In genomic region chr9:134134949-134135342, GRCh38 we compare ENCODE assay signal across 9 cellular contexts. TPM values are rescaled to one million over a fixed set of nuclear protein-coding genes. Genes with fewer than 3 reads are reported as not detected.
DNase-seq lines count a peak whose midpoint lies in the region; ATAC-seq, FAIRE-seq and TF ChIP-seq lines count a peak whose summit lies in the region.
"Had no signal": no experiment of that assay in that cellular context is flagged by ENCODE, and none has a peak within 500 bp of the region (broad histone marks: within the 10 kb centered on the region; RNA-seq: fewer than 3 reads in every experiment).

No MANE protein-coding gene starts in this region.

- peaks cover 14% of the 10 kb centered on the region for H3K4me1 ChIP-seq in iPS-15b (ENCODE audit: control insufficient read depth, insufficient read depth, low read length)

- no peak for DNase-seq in BJ (ENCODE audit: low read depth)
- no peak for DNase-seq in H7
- no peak for DNase-seq in activated CD8-positive, alpha-beta T cell treated with anti-CD3 and anti-CD28 coated beads for 36 hours
- no peak for DNase-seq in stimulated activated naive B cell treated with anti-CD40 and anti-IgM and Interleukin-4, amounts not matched to agents 10 μg/mL and 1 μg/mL and 100 μg/mL, for 72 hours
- no peak for DNase-seq in GM03348 (ENCODE audit: low spot score)
- DNase-seq in NCI-H1105 (lab: John Stamatoyannopoulos, UW) = no peak
- DNase-seq in frontal cortex (ENCODE audit: low spot score in 2 of 2) = no peak

- TF ChIP-seq CTCF in BJ (IDR thresholded peaks at IDR 0.05; ENCODE audit: insufficient read depth, low read depth, low read length) = no peak
- TF ChIP-seq CTCF in activated CD8-positive, alpha-beta T cell treated with anti-CD3 and anti-CD28 coated beads for 36 hours (IDR thresholded peaks at IDR 0.05) = no peak

- POLR2A ChIA-PET in BJ (lab: Charles Lee) = no interaction called here
- POLR2A ChIA-PET in activated CD8-positive, alpha-beta T cell treated with anti-CD3 and anti-CD28 coated beads for 36 hours (lab: Charles Lee) = interaction anchor here (0.9 to 3.0 kb wide), 4 partner anchors 9 to 68 kb away, joined by 3 to 32 read pairs (median 4); partner anchors contain the start of gene RNU6ATAC

- no peak for ATAC-seq in activated CD8-positive, alpha-beta T cell treated with anti-CD3 and anti-CD28 coated beads for 36 hours
- peak in 1 of 2 donors; percentile 25 for ATAC-seq in stimulated activated naive B cell treated with anti-CD40 and anti-IgM and Interleukin-4, amounts not matched to agents 10 μg/mL and 1 μg/mL and 100 μg/mL, for 72 hours (replicated peaks)

- H3K4me3 Mint-ChIP-seq in activated CD8-positive, alpha-beta T cell treated with anti-CD3 and anti-CD28 coated beads for 36 hours = peak overlapping the region; percentile 87
- H3K4me3 Mint-ChIP-seq in stimulated activated naive B cell treated with anti-CD40 and anti-IgM and Interleukin-4, amounts not matched to agents 10 μg/mL and 1 μg/mL and 100 μg/mL, for 72 hours = peak overlapping the region; percentile 93 to 94

- H3K27me3 ChIP-seq in BJ (ENCODE audit: control insufficient read depth, insufficient read depth, low read length) (no peaks in the 10 kb centered on the region), H7 (ENCODE audit: control insufficient read depth, insufficient read depth, low read length) (no peaks in the 10 kb centered on the region), iPS-15b (ENCODE audit: control insufficient read depth, insufficient read depth, low read length) (no peaks in the 10 kb centered on the region)

- CTCF ChIA-PET in BJ (lab: Yijun Ruan, JAX) = no interaction called here
- CTCF ChIA-PET in activated CD8-positive, alpha-beta T cell treated with anti-CD3 and anti-CD28 coated beads for 36 hours (lab: Charles Lee) = interaction anchor here (2.4 to 3.0 kb wide), 2 partner anchors 29 to 36 kb away, joined by 7 to 12 read pairs; partner anchors contain the start of gene RNU6ATAC

- no peak for FAIRE-seq in frontal cortex (lab: Jason Lieb, UNC)

- H3K4me3 ChIP-seq in BJ (ENCODE audit: low read depth, low read length) (peak overlapping the region; percentile 99), H7 (ENCODE audit: insufficient read depth, low read depth, low read length) (peak overlapping the region; percentile 85), iPS-15b (ENCODE audit: low read depth, low read length) (peak overlapping the region; percentile 70)

- peaks cover 28% of the 10 kb centered on the region for H3K4me1 Mint-ChIP-seq in activated CD8-positive, alpha-beta T cell treated with anti-CD3 and anti-CD28 coated beads for 36 hours (ENCODE audit: low read depth)
- peaks cover 27 to 50% of the 10 kb centered on the region in 2 donors for H3K4me1 Mint-ChIP-seq in stimulated activated naive B cell treated with anti-CD40 and anti-IgM and Interleukin-4, amounts not matched to agents 10 μg/mL and 1 μg/mL and 100 μg/mL, for 72 hours

- H3K9ac ChIP-seq in iPS-15b (ENCODE audit: low read depth, low read length) = peak overlapping the region; percentile 77

- H3K9me3 Mint-ChIP-seq in activated CD8-positive, alpha-beta T cell treated with anti-CD3 and anti-CD28 coated beads for 36 hours = no peaks in the 10 kb centered on the region
- H3K9me3 Mint-ChIP-seq in stimulated activated naive B cell treated with anti-CD40 and anti-IgM and Interleukin-4, amounts not matched to agents 10 μg/mL and 1 μg/mL and 100 μg/mL, for 72 hours = no peaks in the 10 kb centered on the region

- H3K9me3 ChIP-seq in iPS-15b (ENCODE audit: control insufficient read depth, insufficient read depth, low read length) = no peaks in the 10 kb centered on the region

- H3K27me3 Mint-ChIP-seq in activated CD8-positive, alpha-beta T cell treated with anti-CD3 and anti-CD28 coated beads for 36 hours = no peaks in the 10 kb centered on the region
- H3K27me3 Mint-ChIP-seq in stimulated activated naive B cell treated with anti-CD40 and anti-IgM and Interleukin-4, amounts not matched to agents 10 μg/mL and 1 μg/mL and 100 μg/mL, for 72 hours = no peaks in the 10 kb centered on the region

- 0 out of 2 replicates have a peak, but pooled peaks cover 1% of the 10 kb centered on the region for H3K36me3 ChIP-seq in BJ (ENCODE audit: control insufficient read depth, insufficient read depth, low read length)
- peaks cover 3% of the 10 kb centered on the region for H3K36me3 ChIP-seq in H7 (replicated peaks; ENCODE audit: control insufficient read depth, insufficient read depth, low read length)
- H3K36me3 ChIP-seq in iPS-15b (ENCODE audit: control insufficient read depth, insufficient read depth, low read length) = peaks cover 8% of the 10 kb centered on the region

- H3K27ac Mint-ChIP-seq in activated CD8-positive, alpha-beta T cell treated with anti-CD3 and anti-CD28 coated beads for 36 hours = peak overlapping the region; percentile 88
- H3K27ac Mint-ChIP-seq in stimulated activated naive B cell treated with anti-CD40 and anti-IgM and Interleukin-4, amounts not matched to agents 10 μg/mL and 1 μg/mL and 100 μg/mL, for 72 hours = peak overlapping the region; percentile 96

- intact Hi-C loops in activated CD8-positive, alpha-beta T cell treated with anti-CD3 and anti-CD28 coated beads for 36 hours (cut with micrococcal nuclease) = no loop called here

- H3K36me3 Mint-ChIP-seq in activated CD8-positive, alpha-beta T cell treated with anti-CD3 and anti-CD28 coated beads for 36 hours (ENCODE audit: low read depth) = peaks cover 24% of the 10 kb centered on the region
- peaks cover 8 to 19% of the 10 kb centered on the region in 2 donors for H3K36me3 Mint-ChIP-seq in stimulated activated naive B cell treated with anti-CD40 and anti-IgM and Interleukin-4, amounts not matched to agents 10 μg/mL and 1 μg/mL and 100 μg/mL, for 72 hours

RNA-seq across cellular contexts. Expression of gene WDR5, which starts 0.9 kb away (rescaled TPM):
- polyA plus RNA-seq in BJ (2011; rRNA removed) = 23.8 and 24.4 TPM in 2 replicates
- 15.9 and 18.4 TPM in 2 replicates for polyA minus RNA-seq in BJ (2011; rRNA and poly(A)+ RNA removed)
- total RNA-seq in H7 (2014; rRNA removed; shearing (Covaris generic)) = 40.3 and 40.9 TPM in 2 replicates
- total RNA-seq in activated CD8-positive, alpha-beta T cell treated with anti-CD3 and anti-CD28 coated beads for 36 hours = 10 to 100 TPM; 50.9 to 53.3 TPM
- 24.5 TPM for total RNA-seq in frontal cortex

RNA-seq across cellular contexts. Expression of gene RNU6ATAC, which starts 29.4 kb away (rescaled TPM):
- polyA plus RNA-seq in BJ (2011; rRNA removed) = not detected in 2 replicates
- polyA minus RNA-seq in BJ (2011; rRNA and poly(A)+ RNA removed) = under 0.01 TPM in 2 replicates
- total RNA-seq in H7 (2014; rRNA removed; shearing (Covaris generic)) = not detected in 2 replicates
- 10 to 100 TPM; 17.5 to 26.8 TPM for total RNA-seq in activated CD8-positive, alpha-beta T cell treated with anti-CD3 and anti-CD28 coated beads for 36 hours
- not detected for total RNA-seq in frontal cortex
- total RNA-seq: HT1080 had no signal

Comparison
In these comparisons a context has a peak if more than half of its experiments do, and no peak if none do; other contexts are left out.
1. RNA of gene RNU6ATAC, which starts 29.4 kb away (total RNA-seq): 17.5 to 26.8 TPM in activated CD8-positive, alpha-beta T cell treated with anti-CD3 and anti-CD28 coated beads for 36 hours; not detected in H7 and not detected in frontal cortex (single experiment); every median in the first group is over 10 times any median in the second.
2. Peak in every context shown above with its lines, with median percentiles within 50 percentile points of each other: H3K4me3 ChIP-seq.